1 cellular context compared by ENCODE assay signal in genomic region chr4:106032851-106033286, GRCh38.
TF ChIP-seq lines count a peak whose summit lies in the region.

No MANE protein-coding gene starts in this region.

TF ChIP-seq in HepG2, 621 proteins besides CTCF, POLR2A, EP300 and RAD21 (continued from another document):
- TF ChIP-seq ZFYVE20 (CRISPR knock-in tag; IDR thresholded peaks at IDR 0.05; ENCODE audit: borderline replicate concordance, low read depth) (no peak), ZNF407 (CRISPR knock-in tag; IDR thresholded peaks at IDR 0.05; ENCODE audit: not compliant biosample characterization) (no peak), POGZ (CRISPR knock-in tag; IDR thresholded peaks at IDR 0.05) (0 out of 2 replicates have a peak, but pooled peaks have one; percentile 19)
